Comparison of ENCODE assay signal across 16 cellular contexts in the genomic region with DNA sequence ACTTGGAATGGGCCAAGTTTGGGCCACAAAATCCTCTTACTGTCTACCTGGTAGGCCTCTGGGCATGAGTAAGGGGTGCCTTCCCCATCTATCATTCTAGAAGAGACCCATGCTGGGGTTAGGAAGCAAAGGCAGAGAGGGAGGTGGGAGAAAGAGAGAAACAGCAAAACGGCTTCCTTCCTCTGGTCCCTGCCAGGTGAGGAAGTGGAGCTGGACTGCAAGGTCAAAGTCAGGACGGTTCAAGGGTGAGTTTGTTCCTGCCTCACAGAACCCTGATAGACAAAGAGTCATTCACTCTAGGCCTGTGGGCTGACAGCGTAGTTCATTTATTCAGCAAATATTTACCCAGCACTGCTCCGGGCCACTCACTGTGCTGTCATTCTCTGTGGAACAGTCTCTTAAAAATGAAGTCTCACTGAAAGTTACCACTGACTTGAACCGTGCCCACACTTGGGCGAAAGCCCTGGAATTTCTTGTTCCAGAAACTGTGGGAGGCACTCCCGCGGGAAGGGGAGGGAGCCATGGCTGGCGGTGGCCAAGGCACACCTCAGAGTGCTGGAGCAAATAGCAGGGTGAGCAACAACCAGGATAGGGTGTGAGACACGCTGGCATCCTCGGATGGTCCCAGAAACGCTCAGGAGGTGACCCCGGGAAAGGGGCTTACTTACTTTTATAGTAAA. TPM values are rescaled to one million over a fixed set of nuclear protein-coding genes. Genes with fewer than 3 reads are reported as not detected.
A peak's percentile ranks its signal among the peaks of the same experiment; 100 is the strongest.
DNase-seq lines count a peak whose midpoint lies in the region; ATAC-seq and TF ChIP-seq lines count a peak whose summit lies in the region.
"Had no signal": no experiment of that assay in that cellular context is flagged by ENCODE, and none has a peak within 500 bp of the region (broad histone marks: within the 10 kb centered on the region; RNA-seq: fewer than 3 reads in every experiment).

No MANE protein-coding gene starts in this region.

- H3K9me3 ChIP-seq in breast epithelium = no peaks in the 10 kb centered on the region
- peaks cover 0 to 2% of the 10 kb centered on the region in 2 donors for H3K9me3 ChIP-seq in lung (ENCODE audit: control insufficient read depth in 2 of 2, insufficient read depth in 1 of 2, low read length in 1 of 2)
- H3K9me3 ChIP-seq in upper lobe of right lung = no peaks in the 10 kb centered on the region
- no peaks in the 10 kb centered on the region for H3K9me3 ChIP-seq in uterus

- no peak for TF ChIP-seq CTCF in breast epithelium (IDR thresholded peaks at IDR 0.05)
- TF ChIP-seq CTCF in lung (IDR thresholded peaks at IDR 0.05; ENCODE audit: control extremely low read depth, extremely low read depth) = no peak
- no peak for TF ChIP-seq CTCF in upper lobe of right lung (IDR thresholded peaks at IDR 0.05)
- TF ChIP-seq CTCF in uterus (IDR thresholded peaks at IDR 0.05) = no peak

- H3K4me3 ChIP-seq in breast epithelium = peak overlapping the region in 1 of 3 donors; percentile 13
- H3K4me3 ChIP-seq in lung = no peak overlapping the region
- H3K4me3 ChIP-seq in upper lobe of right lung = no peak overlapping the region
- H3K4me3 ChIP-seq in uterus = no peak overlapping the region
- H3K4me3 ChIP-seq: GM23338 had no signal

- H3K4me1 ChIP-seq in breast epithelium = peaks cover 0 to 8% of the 10 kb centered on the region in 2 donors
- peaks cover 0 to 4% of the 10 kb centered on the region in 2 donors for H3K4me1 ChIP-seq in lung (ENCODE audit: control insufficient read depth in 2 of 2, insufficient read depth in 2 of 2, low read length in 2 of 2)
- H3K4me1 ChIP-seq in upper lobe of right lung = no peaks in the 10 kb centered on the region
- no peaks in the 10 kb centered on the region for H3K4me1 ChIP-seq in uterus

- peak; percentile 7 for DNase-seq in NCI-H748 (lab: John Stamatoyannopoulos, UW; ENCODE audit: unreplicated experiment)
- no peak for DNase-seq in NCI-H748 treated with DMSO at 0.1 percent for 48 hours (lab: John Stamatoyannopoulos, UW)
- peak; percentile 68 to 73 for DNase-seq in breast epithelium (ENCODE audit: low spot score in 2 of 2)
- DNase-seq in lung (ENCODE audit: low spot score) = peak; percentile 72
- DNase-seq in upper lobe of right lung = peak; percentile 81
- DNase-seq in uterus = no peak
- no peak for DNase-seq in superior temporal gyrus (ENCODE audit: extremely low spot score)
- DNase-seq: activated CD4-positive, CD25-positive, alpha-beta regulatory T cell treated with anti-CD3 and anti-CD28 coated beads, Interleukin-2, amount 50 U/mL, for 72 hours; activated naive CD8-positive, alpha-beta T cell treated with anti-CD3 and anti-CD28 coated beads for 36 hours; COR-L47; naive thymus-derived CD8-positive, alpha-beta T cell; NCI-H1105; NCI-H2227 treated with DMSO at 0.1 percent for 48 hours; T-cell had no signal

- intact Hi-C loops in breast epithelium (cut with DNase I; ENCODE audit: low total_unique reads) (no loop called here), upper lobe of right lung (cut with DNase I) (no loop called here), uterus (cut with DNase I; ENCODE audit: low total_unique reads) (no loop called here)

- H3K27ac ChIP-seq in breast epithelium = peak overlapping the region; percentile 81
- peak overlapping the region in 1 of 2 donors; percentile 59 for H3K27ac ChIP-seq in lung (ENCODE audit: low read depth in 1 of 2, low read length in 1 of 2)
- H3K27ac ChIP-seq in upper lobe of right lung = peak overlapping the region; percentile 44
- H3K27ac ChIP-seq in uterus = no peak overlapping the region

- no peaks in the 10 kb centered on the region for H3K36me3 ChIP-seq in breast epithelium
- H3K36me3 ChIP-seq in lung (ENCODE audit: control insufficient read depth in 2 of 2, insufficient read depth in 2 of 2, low read length in 2 of 2) = no peaks in the 10 kb centered on the region
- no peaks in the 10 kb centered on the region for H3K36me3 ChIP-seq in upper lobe of right lung
- no peaks in the 10 kb centered on the region for H3K36me3 ChIP-seq in uterus

- no peaks in the 10 kb centered on the region for H3K27me3 ChIP-seq in breast epithelium
- no peaks in the 10 kb centered on the region for H3K27me3 ChIP-seq in lung (ENCODE audit: control insufficient read depth, insufficient read depth)
- no peaks in the 10 kb centered on the region for H3K27me3 ChIP-seq in upper lobe of right lung
- H3K27me3 ChIP-seq in uterus = no peaks in the 10 kb centered on the region

- peak; percentile 64 for ATAC-seq in lung (ENCODE audit: insufficient read depth, low FRiP score)
- peak; percentile 83 for ATAC-seq in upper lobe of right lung
- no peak for ATAC-seq in HG03442 (IDR thresholded peaks at IDR 0.05; ENCODE audit: unreplicated experiment)
- ATAC-seq: GM23338; naive thymus-derived CD8-positive, alpha-beta T cell; T-cell had no signal

- TF ChIP-seq POLR2A in breast epithelium (IDR thresholded peaks at IDR 0.05) (no peak), uterus (IDR thresholded peaks at IDR 0.05) (no peak)

- whole genome bisulfite sequencing in lung, 2 donors = 66 to 77% methylated on average over 13 of the region's 13 CpGs

RNA-seq across cellular contexts. Expression of gene ECHDC3, which starts 26.2 kb away (rescaled TPM):
- total RNA-seq in breast epithelium (100 to 1,000 TPM in 2 of 3 donors, 10 to 100 TPM in 1; 62.6 to 256 (median 132) TPM), lung (10 to 100 TPM; 24.9 to 37.9 TPM), upper lobe of right lung (39.4 TPM), uterus (10 to 100 TPM in 3 of 4 donors, 1 to 10 TPM in 1; 7.9 to 26.9 (median 14.1) TPM)
- polyA plus RNA-seq in lung = 10 to 100 TPM; 14.2 to 48.3 TPM

Comparison
In these comparisons a context has a peak if more than half of its experiments do, and no peak if none do; other contexts are left out.
1. DNase-seq: peak in NCI-H748 (single experiment), breast epithelium (2 of 2), lung (single experiment) and upper lobe of right lung (single experiment); none in NCI-H748 treated with DMSO at 0.1 percent for 48 hours (single experiment), uterus (0 of 2) and superior temporal gyrus (single experiment).
2. H3K27ac ChIP-seq: peak in breast epithelium (2 of 2) and upper lobe of right lung (single experiment); none in uterus (0 of 2).